ENCODE assay signal across 20 cellular contexts in the genomic region with DNA sequence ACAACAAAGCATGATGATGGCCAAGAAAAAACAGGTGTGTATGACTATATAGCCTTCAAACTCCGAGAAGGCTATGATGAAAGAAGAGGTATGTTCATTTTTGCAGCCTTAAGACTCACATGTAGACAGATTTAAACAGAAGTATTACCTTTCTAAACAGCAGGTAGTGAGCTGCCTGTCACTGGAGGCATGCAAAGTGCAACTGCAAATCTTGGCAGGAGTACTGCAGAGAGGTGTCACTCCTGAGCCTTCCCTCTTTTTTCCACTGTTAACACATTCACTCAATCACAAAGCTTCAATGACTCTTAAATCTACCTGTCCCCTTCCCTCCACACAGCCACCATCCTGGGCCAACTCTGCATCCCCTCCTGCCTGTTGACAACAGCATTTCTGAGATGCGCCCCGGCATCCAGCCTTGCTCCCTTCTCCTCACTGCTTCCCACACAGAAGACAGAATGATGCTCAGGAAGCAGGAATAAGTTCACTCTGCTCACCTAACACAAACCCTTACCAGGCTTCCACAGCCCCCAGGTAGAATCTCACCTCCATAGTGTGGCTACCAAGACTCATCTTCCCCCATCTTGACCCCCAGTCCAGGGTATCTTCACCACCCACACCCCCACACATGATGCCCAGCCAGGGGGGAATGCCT.
"Had no signal": no experiment of that assay in that cellular context is flagged by ENCODE, and none has a peak within 500 bp of the region (broad histone marks: within the 10 kb centered on the region; RNA-seq: fewer than 3 reads in every experiment).

No MANE protein-coding gene starts in this region.

- DNase-seq: activated B cell treated with CpG ODN at 0.5 μM for 24 hours; activated CD4-positive, alpha-beta T cell treated with anti-CD3 and anti-CD28 coated beads for 4 hours; activated CD8-positive, alpha-beta T cell treated with anti-CD3 and anti-CD28 coated beads for 36 hours; activated naive CD4-positive, alpha-beta T cell; cortex of kidney; effector CD4-positive, alpha-beta T cell; gastrocnemius medialis; kidney; mucosa of descending colon; naive B cell; pancreas; stimulated activated CD4-positive, alpha-beta T cell treated with anti-CD3 and anti-CD28 coated beads, Interleukin-4, amount 100 ng/mL, for 4 hours; stimulated activated naive CD4-positive, alpha-beta T cell; T-cell had no signal

- H3K27ac ChIP-seq: body of pancreas, gastrocnemius medialis, pancreas, spleen, tibial artery had no signal

- H3K36me3 Mint-ChIP-seq: memory B cell, naive B cell, T-cell had no signal

- H3K9me3 Mint-ChIP-seq: activated B cell treated with CpG ODN at 0.5 μM for 24 hours; activated CD8-positive, alpha-beta T cell treated with anti-CD3 and anti-CD28 coated beads for 36 hours; activated T-helper 1 cell treated with anti-CD3 and anti-CD28 coated beads, Interleukin-12 subunit alpha, Interleukin-12 subunit beta, Interleukin-2, Interleukin-4 antibody, amounts not matched to agents 30 ng/mL and 10 ng/mL and 1 ng/mL, durations not matched to agents 14 hours and 24 hours and 36 hours; memory B cell; T-cell had no signal

- H3K27me3 ChIP-seq: body of pancreas, gastrocnemius medialis, pancreas, spleen, tibial artery had no signal

- H3K27ac Mint-ChIP-seq: activated B cell treated with CpG ODN at 0.5 μM for 24 hours; activated CD8-positive, alpha-beta T cell treated with anti-CD3 and anti-CD28 coated beads for 36 hours; activated T-helper 1 cell treated with anti-CD3 and anti-CD28 coated beads, Interleukin-12 subunit alpha, Interleukin-12 subunit beta, Interleukin-2, Interleukin-4 antibody, amounts not matched to agents 30 ng/mL and 10 ng/mL and 1 ng/mL, durations not matched to agents 14 hours and 24 hours and 36 hours; memory B cell; naive B cell; T-cell had no signal

- H3K9me3 ChIP-seq: body of pancreas, gastrocnemius medialis, mucosa of descending colon, pancreas, spleen, tibial artery had no signal

- H3K4me1 Mint-ChIP-seq: activated B cell treated with CpG ODN at 0.5 μM for 24 hours, memory B cell, naive B cell, T-cell had no signal

- H3K27me3 Mint-ChIP-seq: activated CD8-positive, alpha-beta T cell treated with anti-CD3 and anti-CD28 coated beads for 36 hours; T-cell had no signal

- H3K4me3 ChIP-seq: body of pancreas, gastrocnemius medialis, mucosa of descending colon, pancreas, spleen, tibial artery had no signal

- H3K4me3 Mint-ChIP-seq: activated B cell treated with CpG ODN at 0.5 μM for 24 hours; activated CD8-positive, alpha-beta T cell treated with anti-CD3 and anti-CD28 coated beads for 36 hours; activated T-helper 1 cell treated with anti-CD3 and anti-CD28 coated beads, Interleukin-12 subunit alpha, Interleukin-12 subunit beta, Interleukin-2, Interleukin-4 antibody, amounts not matched to agents 30 ng/mL and 10 ng/mL and 1 ng/mL, durations not matched to agents 14 hours and 24 hours and 36 hours; memory B cell; T-cell had no signal

- H3K4me1 ChIP-seq: tibial artery had no signal

- ATAC-seq: activated CD8-positive, alpha-beta T cell treated with anti-CD3 and anti-CD28 coated beads for 36 hours; body of pancreas; gastrocnemius medialis; mucosa of descending colon; pancreas; SK-N-SH treated with all-trans-retinoic acid at 6 μM for 48 hours; T-cell had no signal

- H3K36me3 ChIP-seq: gastrocnemius medialis, pancreas, spleen, tibial artery had no signal
